Comparison of ENCODE assay signal across 20 cellular contexts in genomic region chr12:52090291-52090690, GRCh38. TPM values are rescaled to one million over a fixed set of nuclear protein-coding genes. Genes with fewer than 3 reads are reported as not detected.
A peak's percentile ranks its signal among the peaks of the same experiment; 100 is the strongest.
DNase-seq lines count a peak whose midpoint lies in the region; ATAC-seq and TF ChIP-seq lines count a peak whose summit lies in the region.
"Had no signal": no experiment of that assay in that cellular context is flagged by ENCODE, and none has a peak within 500 bp of the region (broad histone marks: within the 10 kb centered on the region; RNA-seq: fewer than 3 reads in every experiment).

No MANE protein-coding gene starts in this region.

- H3K36me3 ChIP-seq in Karpas-422 (ENCODE audit: insufficient read depth, low read length) (no peaks in the 10 kb centered on the region), OCI-LY7 (ENCODE audit: insufficient read depth, low read length) (0 out of 2 replicates have a peak, but pooled peaks cover 4% of the 10 kb centered on the region), thyroid gland (no peaks in the 10 kb centered on the region), breast epithelium (no peaks in the 10 kb centered on the region)
- H3K36me3 ChIP-seq: HAP-1 had no signal

- H3K4me3 ChIP-seq in Karpas-422 (ENCODE audit: low read length) (no peak overlapping the region), OCI-LY7 (ENCODE audit: low read depth, low read length, poor library complexity, severe bottlenecking) (no peak overlapping the region), thyroid gland (replicated peaks in 1 of 3) (no peak overlapping the region), breast epithelium (no peak overlapping the region)
- H3K4me3 ChIP-seq: HAP-1, K562, PC-9, SK-N-MC had no signal

- no peak overlapping the region for H3K9ac ChIP-seq in Karpas-422 (ENCODE audit: low read length)

- no peak overlapping the region for H2AFZ ChIP-seq in Karpas-422 (ENCODE audit: low read length)
- no peak overlapping the region for H2AFZ ChIP-seq in OCI-LY7 (ENCODE audit: low read length)
- H2AFZ ChIP-seq: PC-9 had no signal

- WGBS in thyroid gland, 2 donors: 44% methylated on average over 10 of the region's 10 CpGs

- POLR2A ChIA-PET in OCI-LY7 (lab: Charles Lee): interaction anchor here (1.0 kb wide), 1 partner anchor 9 kb away, joined by 4 read pairs; no protein-coding TSS in a partner anchor

- intact Hi-C loops in OCI-LY7 (cut with micrococcal nuclease; ENCODE audit: unreplicated experiment): no loop called here
- intact Hi-C loops in thyroid gland (cut with DNase I): no loop called here
- intact Hi-C loops in breast epithelium (cut with DNase I; ENCODE audit: low total_unique reads): no loop called here
- intact Hi-C loops in sciatic nerve (cut with DNase I): no loop called here

- H3K4me3 Mint-ChIP-seq in activated T-cell treated with anti-CD3 and anti-CD28 coated beads, Interleukin-2, amount 50 U/mL, for 24 hours: no peak overlapping the region
- no peak overlapping the region for H3K4me3 Mint-ChIP-seq in activated T-cell treated with anti-CD3 and anti-CD28 coated beads, Interleukin-2, amount 50 U/mL, for 72 hours

- H3K36me3 Mint-ChIP-seq in activated T-cell treated with anti-CD3 and anti-CD28 coated beads, Interleukin-2, amount 50 U/mL, for 24 hours (ENCODE audit: low read depth): no peaks in the 10 kb centered on the region
- H3K36me3 Mint-ChIP-seq in activated T-cell treated with anti-CD3 and anti-CD28 coated beads, Interleukin-2, amount 50 U/mL, for 72 hours (ENCODE audit: insufficient read depth in 2 of 2): no peaks in the 10 kb centered on the region

- CTCF ChIA-PET in OCI-LY7 (lab: Charles Lee; ENCODE audit: unreplicated experiment): no interaction called here

- H4K20me1 ChIP-seq in Karpas-422 (ENCODE audit: insufficient read depth, low read depth, low read length): no peaks in the 10 kb centered on the region
- no peaks in the 10 kb centered on the region for H4K20me1 ChIP-seq in OCI-LY7 (ENCODE audit: insufficient read depth, low read length)

- no peaks in the 10 kb centered on the region for H3K79me2 ChIP-seq in Karpas-422 (ENCODE audit: low read length)
- H3K79me2 ChIP-seq in OCI-LY7 (ENCODE audit: insufficient read depth, low read depth, low read length): no peaks in the 10 kb centered on the region

- ATAC-seq in activated T-cell treated with anti-CD3 and anti-CD28 coated beads, Interleukin-2, amount 50 U/mL, for 72 hours (replicated peaks in 1 of 2): no peak
- ATAC-seq in sciatic nerve (no peak), HG02938 (IDR thresholded peaks at IDR 0.05; ENCODE audit: unreplicated experiment) (no peak)
- ATAC-seq: K562, Right ventricle myocardium inferior had no signal

- peaks cover 21% of the 10 kb centered on the region for H3K4me1 ChIP-seq in Karpas-422 (ENCODE audit: low read length)
- peaks cover 44% of the 10 kb centered on the region for H3K4me1 ChIP-seq in OCI-LY7 (ENCODE audit: insufficient read depth, low read length, poor library complexity, severe bottlenecking)
- peaks cover 11 to 14% of the 10 kb centered on the region in 2 donors for H3K4me1 ChIP-seq in thyroid gland
- H3K4me1 ChIP-seq in breast epithelium: no peaks in the 10 kb centered on the region
- H3K4me1 ChIP-seq: HAP-1 had no signal

- TF ChIP-seq CTCF in OCI-LY7 (conservative IDR thresholded peaks at IDR 0.05; ENCODE audit: low read length) (no peak), thyroid gland (IDR thresholded peaks at IDR 0.05) (no peak), breast epithelium (IDR thresholded peaks at IDR 0.05) (no peak)

- H3K9me3 Mint-ChIP-seq in activated T-cell treated with anti-CD3 and anti-CD28 coated beads, Interleukin-2, amount 50 U/mL, for 24 hours: no peaks in the 10 kb centered on the region
- no peaks in the 10 kb centered on the region for H3K9me3 Mint-ChIP-seq in activated T-cell treated with anti-CD3 and anti-CD28 coated beads, Interleukin-2, amount 50 U/mL, for 72 hours

- no peak overlapping the region for H3K4me2 ChIP-seq in Karpas-422 (ENCODE audit: low read depth, low read length, poor library complexity, severe bottlenecking)
- H3K4me2 ChIP-seq in OCI-LY7 (ENCODE audit: low read length): peak overlapping the region; percentile 16; the same call in 1 of the 2 replicates
- H3K4me2 ChIP-seq: PC-9 had no signal

- peaks cover 57% of the 10 kb centered on the region for H3K27me3 Mint-ChIP-seq in activated T-cell treated with anti-CD3 and anti-CD28 coated beads, Interleukin-2, amount 50 U/mL, for 24 hours
- H3K27me3 Mint-ChIP-seq in activated T-cell treated with anti-CD3 and anti-CD28 coated beads, Interleukin-2, amount 50 U/mL, for 72 hours (ENCODE audit: low read depth): peaks cover 42% of the 10 kb centered on the region

- H3K27me3 ChIP-seq in Karpas-422 (ENCODE audit: low read length) (no peaks in the 10 kb centered on the region), thyroid gland (no peaks in the 10 kb centered on the region), breast epithelium (no peaks in the 10 kb centered on the region)

- TF ChIP-seq POLR2A in thyroid gland (IDR thresholded peaks at IDR 0.05) (no peak), breast epithelium (IDR thresholded peaks at IDR 0.05) (no peak)

- H3K9me2 ChIP-seq in Karpas-422 (replicated peaks; ENCODE audit: insufficient read depth, low read length): no peaks in the 10 kb centered on the region
- no peaks in the 10 kb centered on the region for H3K9me2 ChIP-seq in OCI-LY7 (ENCODE audit: insufficient read depth, low read length)

- H3K4me1 Mint-ChIP-seq in activated T-cell treated with anti-CD3 and anti-CD28 coated beads, Interleukin-2, amount 50 U/mL, for 24 hours (ENCODE audit: low read depth): no peaks in the 10 kb centered on the region
- no peaks in the 10 kb centered on the region for H3K4me1 Mint-ChIP-seq in activated T-cell treated with anti-CD3 and anti-CD28 coated beads, Interleukin-2, amount 50 U/mL, for 72 hours (ENCODE audit: low read depth)

- DNase-seq in activated T-cell treated with anti-CD3 and anti-CD28 coated beads, Interleukin-2, amount 50 U/mL, for 24 hours: peak; percentile 11
- no peak for DNase-seq in activated T-cell treated with anti-CD3 and anti-CD28 coated beads, Interleukin-2, amount 50 U/mL, for 72 hours
- DNase-seq in Karpas-422 (peak; percentile 32), OCI-LY7 (ENCODE audit: low spot score) (peak; percentile 53), thyroid gland (peak; percentile 20 to 24), breast epithelium (ENCODE audit: low spot score in 2 of 2) (no peak), sciatic nerve (ENCODE audit: low spot score) (no peak)
- DNase-seq: DMS53, NCI-H1048, NCI-H1694, NCI-H526 treated with DMSO at 0.1 percent for 48 hours, PC-9 had no signal

- no peak overlapping the region for H3K27ac ChIP-seq in Karpas-422 (ENCODE audit: low read length)
- peak overlapping the region; percentile 3 for H3K27ac ChIP-seq in OCI-LY7 (ENCODE audit: low read depth, low read length, poor library complexity, severe bottlenecking)
- H3K27ac ChIP-seq in thyroid gland: no peak overlapping the region
- H3K27ac ChIP-seq in breast epithelium: no peak overlapping the region
- H3K27ac ChIP-seq: C4-2B, PC-9, SK-N-MC had no signal

- BruUV-seq in OCI-LY7 (replicated peaks; lab: Mats Ljungman, UMichigan): no TSS peak

- H3K9me3 ChIP-seq in Karpas-422 (ENCODE audit: low read length) (no peaks in the 10 kb centered on the region), OCI-LY7 (ENCODE audit: low read length) (no peaks in the 10 kb centered on the region), thyroid gland (no peaks in the 10 kb centered on the region), breast epithelium (no peaks in the 10 kb centered on the region)
- H3K9me3 ChIP-seq: HAP-1 had no signal

- H3K27ac Mint-ChIP-seq in activated T-cell treated with anti-CD3 and anti-CD28 coated beads, Interleukin-2, amount 50 U/mL, for 24 hours: no peak overlapping the region
- H3K27ac Mint-ChIP-seq in activated T-cell treated with anti-CD3 and anti-CD28 coated beads, Interleukin-2, amount 50 U/mL, for 72 hours: no peak overlapping the region

RNA-seq across cellular contexts. Expression of gene SMIM41, which starts 10.8 kb away (rescaled TPM):
- not detected for total RNA-seq in activated T-cell treated with anti-CD3 and anti-CD28 coated beads, Interleukin-2, amount 50 U/mL, for 72 hours
- total RNA-seq in Karpas-422 (2014; rRNA removed; shearing (Covaris generic); ENCODE audit: low replicate concordance): 0.75 TPM in 1 of 2 replicates, not detected in the other
- total RNA-seq in OCI-LY7 (2014; rRNA removed; shearing (Covaris generic)): not detected in 2 replicates
- total RNA-seq in OCI-LY7 (2022) (not detected in 2 replicates), thyroid gland (under 1 TPM in 1 of 4 donors, not detected in 3; 0.67 TPM), breast epithelium (1 to 10 TPM in 1 of 3 donors, not detected in 2; 1.3 TPM), sciatic nerve (12.4 TPM)
- total RNA-seq: HT1080, K562, M059J, PC-9 had no signal

RNA-seq across cellular contexts. Expression of gene ATG101, which starts 20.5 kb away (rescaled TPM):
- total RNA-seq in activated T-cell treated with anti-CD3 and anti-CD28 coated beads, Interleukin-2, amount 50 U/mL, for 72 hours: 10 to 100 TPM; 52.6 to 53.4 TPM
- 31.9 and 63.0 TPM in 2 replicates for total RNA-seq in Karpas-422 (2014; rRNA removed; shearing (Covaris generic); ENCODE audit: low replicate concordance)
- 53.9 and 65.5 TPM in 2 replicates for total RNA-seq in OCI-LY7 (2014; rRNA removed; shearing (Covaris generic))
- 30.7 and 38.0 TPM in 2 replicates for total RNA-seq in OCI-LY7 (2022)
- total RNA-seq in thyroid gland: 10 to 100 TPM; 40.7 to 61.1 (median 48.0) TPM
- total RNA-seq in breast epithelium: 10 to 100 TPM; 35.0 to 54.2 (median 39.7) TPM
- total RNA-seq in sciatic nerve: 28.2 TPM

RNA-seq across cellular contexts. Expression of gene NR4A1, which starts 39.0 kb away (rescaled TPM):
- 100 to 1,000 TPM; 113 to 136 TPM for total RNA-seq in activated T-cell treated with anti-CD3 and anti-CD28 coated beads, Interleukin-2, amount 50 U/mL, for 72 hours
- 11.7 and 26.9 TPM in 2 replicates for total RNA-seq in Karpas-422 (2014; rRNA removed; shearing (Covaris generic); ENCODE audit: low replicate concordance)
- total RNA-seq in OCI-LY7 (2014; rRNA removed; shearing (Covaris generic)): 25.3 and 29.3 TPM in 2 replicates
- total RNA-seq in OCI-LY7 (2022) (28.1 and 29.0 TPM in 2 replicates), thyroid gland (100 to 1,000 TPM in 1 of 4 donors, 10 to 100 TPM in 3; 46.3 to 156 (median 83.5) TPM), breast epithelium (100 to 1,000 TPM in 1 of 3 donors, 10 to 100 TPM in 2; 35.7 to 154 (median 66.2) TPM), sciatic nerve (688 TPM)

Comparison
In these comparisons a context has a peak if more than half of its experiments do, and no peak if none do; other contexts are left out.
1. DNase-seq: peak in activated T-cell treated with anti-CD3 and anti-CD28 coated beads, Interleukin-2, amount 50 U/mL, for 24 hours (single experiment), Karpas-422 (single experiment), OCI-LY7 (single experiment) and thyroid gland (2 of 2); none in activated T-cell treated with anti-CD3 and anti-CD28 coated beads, Interleukin-2, amount 50 U/mL, for 72 hours (0 of 2), breast epithelium (0 of 2) and sciatic nerve (single experiment).